19 cellular contexts compared by ENCODE assay signal in genomic region chr2:44751754-44752479, GRCh38.
A peak's percentile ranks its signal among the peaks of the same experiment; 100 is the strongest.
DNase-seq lines count a peak whose midpoint lies in the region; ATAC-seq and TF ChIP-seq lines count a peak whose summit lies in the region.
"Had no signal": no experiment of that assay in that cellular context is flagged by ENCODE, and none has a peak within 500 bp of the region (broad histone marks: within the 10 kb centered on the region; RNA-seq: fewer than 3 reads in every experiment).

No MANE protein-coding gene starts in this region.

- no peaks in the 10 kb centered on the region for H3K36me3 ChIP-seq in neuronal stem cell (replicated peaks in 1 of 2; ENCODE audit: control insufficient read depth in 2 of 2, insufficient read depth in 2 of 2, low read length in 2 of 2)
- no peaks in the 10 kb centered on the region for H3K36me3 ChIP-seq in upper lobe of right lung
- H3K36me3 ChIP-seq: heart right ventricle had no signal

- no peak overlapping the region for H3K18ac ChIP-seq in neuronal stem cell (ENCODE audit: low read length)

- no peak overlapping the region for H3K14ac ChIP-seq in neuronal stem cell (ENCODE audit: low read length)

- no peak overlapping the region for H4K91ac ChIP-seq in neuronal stem cell (ENCODE audit: low read depth, low read length, poor library complexity)

- H3K4me3 ChIP-seq in fibroblast of mammary gland (ENCODE audit: control insufficient read depth, low read depth, low read length) (no peak overlapping the region), neuronal stem cell (ENCODE audit: low read length in 2 of 2) (no peak overlapping the region), upper lobe of right lung (no peak overlapping the region)
- H3K4me3 ChIP-seq: heart right ventricle, skin epidermis had no signal

- H3K9me3 ChIP-seq in neuronal stem cell (replicated peaks in 1 of 2; ENCODE audit: control insufficient read depth in 2 of 2, insufficient read depth in 1 of 2, low read depth in 1 of 2, low read length in 2 of 2), result no peaks in the 10 kb centered on the region
- no peaks in the 10 kb centered on the region for H3K9me3 ChIP-seq in upper lobe of right lung

- ATAC-seq in upper lobe of right lung, result no peak
- ATAC-seq: effector memory CD8-positive, alpha-beta T cell; heart right ventricle; natural killer cell treated with Interleukin-12 subunit alpha and Interleukin-12 subunit beta and Interleukin-15 and Interleukin-18, amount 100 ng/mL, for 72 hours had no signal

- no peak overlapping the region for H4K8ac ChIP-seq in neuronal stem cell (ENCODE audit: low read depth, low read length)

- no peak overlapping the region for H3K4ac ChIP-seq in neuronal stem cell (ENCODE audit: low read length)

- no peaks in the 10 kb centered on the region for H3K79me1 ChIP-seq in neuronal stem cell (ENCODE audit: low read depth, low read length)

- H2AK5ac ChIP-seq in neuronal stem cell (ENCODE audit: low read depth, low read length), result no peak overlapping the region

- H2BK120ac ChIP-seq in neuronal stem cell (ENCODE audit: low read depth, low read length), result no peak overlapping the region

- DNase-seq in DMS 273 treated with DMSO at 0.1 percent for 48 hours (lab: John Stamatoyannopoulos, UW), result peak; percentile 14
- DNase-seq in NCI-H82 (lab: John Stamatoyannopoulos, UW), result peak; percentile 96
- DNase-seq in fibroblast of mammary gland (ENCODE audit: low read depth), result peak; percentile 20
- no peak for DNase-seq in GM03348 (ENCODE audit: low spot score)
- no peak for DNase-seq in NK-92 (lab: John Stamatoyannopoulos, UW; ENCODE audit: unreplicated experiment)
- DNase-seq in neuronal stem cell (ENCODE audit: low spot score), result no peak
- DNase-seq in upper lobe of right lung, result no peak
- DNase-seq: activated CD4-positive, alpha-beta T cell treated with anti-CD3 and anti-CD28 coated beads, Interleukin-2, amount 50 U/mL, for 1 hour; activated naive CD4-positive, alpha-beta T cell treated with anti-CD3 and anti-CD28 coated beads for 36 hours; COR-L47; effector memory CD8-positive, alpha-beta T cell; heart right ventricle; kidney glomerular epithelial cell; NCI-H1105; NK-92 treated with Interleukin-12 subunit alpha and Interleukin-12 subunit beta, amount 100 ng/mL, for 24 hours; stimulated activated CD4-positive, alpha-beta T cell treated with anti-CD3 and anti-CD28 coated beads, Interleukin-2, amount 100 ng/mL, for 48 hours had no signal

- H3K4me1 ChIP-seq in neuronal stem cell (ENCODE audit: control insufficient read depth in 2 of 2, insufficient read depth in 1 of 2, low read depth in 1 of 2, low read length in 2 of 2) (peaks cover 7 to 9% of the 10 kb centered on the region in 2 donors), upper lobe of right lung (no peaks in the 10 kb centered on the region)

- no peak for TF ChIP-seq EP300 in Ishikawa (IDR thresholded peaks at IDR 0.05; ENCODE audit: borderline replicate concordance)

- no peak overlapping the region for H3K9ac ChIP-seq in neuronal stem cell (ENCODE audit: low read depth, low read length, poor library complexity)

- H2BK5ac ChIP-seq in neuronal stem cell (ENCODE audit: low read length), result no peak overlapping the region

- no peak overlapping the region for H3K4me2 ChIP-seq in neuronal stem cell (ENCODE audit: insufficient read depth, low read length, poor library complexity, severe bottlenecking)

- no peak overlapping the region for H2AFZ ChIP-seq in neuronal stem cell (ENCODE audit: low read length)

- H3K23ac ChIP-seq in neuronal stem cell (ENCODE audit: low read depth, low read length, poor library complexity), result no peak overlapping the region

- H2BK12ac ChIP-seq in neuronal stem cell (ENCODE audit: low read length), result no peak overlapping the region

- TF ChIP-seq CTCF in fibroblast of mammary gland (conservative IDR thresholded peaks at IDR 0.05; ENCODE audit: control insufficient read depth, insufficient read depth, low read depth, low read length) (no peak), upper lobe of right lung (IDR thresholded peaks at IDR 0.05) (no peak)

- H3K27me3 ChIP-seq in neuronal stem cell (ENCODE audit: control insufficient read depth in 3 of 3, insufficient read depth in 3 of 3, low read depth in 1 of 3, low read length in 3 of 3) (no peaks in the 10 kb centered on the region), upper lobe of right lung (no peaks in the 10 kb centered on the region)
- H3K27me3 ChIP-seq: heart right ventricle had no signal

- no peak overlapping the region for H3K27ac ChIP-seq in neuronal stem cell (replicated peaks; ENCODE audit: low read length)
- no peak overlapping the region for H3K27ac ChIP-seq in upper lobe of right lung
- H3K27ac ChIP-seq: heart right ventricle, skin epidermis had no signal

- intact Hi-C loops in upper lobe of right lung (cut with DNase I), result no loop called here

- H2BK15ac ChIP-seq in neuronal stem cell (ENCODE audit: low read length), result no peak overlapping the region

- no CpG with 5 or more reads among the region's 8 CpGs for WGBS in neuronal stem cell (ENCODE audit: extremely low coverage in 2 of 2, insufficient read length in 2 of 2, insufficient replicate concordance in 1 of 2), 2 donors

- TF ChIP-seq RAD21 in Ishikawa (IDR thresholded peaks at IDR 0.05; ENCODE audit: low read depth), result no peak

TF ChIP-seq in Ishikawa, 13 proteins besides CTCF, POLR2A, EP300 and RAD21:
- TF ChIP-seq CEBPB (IDR thresholded peaks at IDR 0.05) (peak; percentile 41; the same call in 1 of the 2 replicates), MAX (IDR thresholded peaks at IDR 0.05) (0 out of 2 replicates have a peak, but pooled peaks have one; percentile 37), USF1 (IDR thresholded peaks at IDR 0.05) (peak; percentile 71), TCF12 (IDR thresholded peaks at IDR 0.05; ENCODE audit: low read depth) (no peak)

Comparison
In these comparisons a context has a peak if more than half of its experiments do, and no peak if none do; other contexts are left out.
1. DNase-seq: peak in DMS 273 treated with DMSO at 0.1 percent for 48 hours (single experiment), NCI-H82 (single experiment) and fibroblast of mammary gland (single experiment); none in GM03348 (single experiment), NK-92 (single experiment), neuronal stem cell (single experiment) and upper lobe of right lung (single experiment).